ENCODE assay signal across 8 cellular contexts in the genomic region with DNA sequence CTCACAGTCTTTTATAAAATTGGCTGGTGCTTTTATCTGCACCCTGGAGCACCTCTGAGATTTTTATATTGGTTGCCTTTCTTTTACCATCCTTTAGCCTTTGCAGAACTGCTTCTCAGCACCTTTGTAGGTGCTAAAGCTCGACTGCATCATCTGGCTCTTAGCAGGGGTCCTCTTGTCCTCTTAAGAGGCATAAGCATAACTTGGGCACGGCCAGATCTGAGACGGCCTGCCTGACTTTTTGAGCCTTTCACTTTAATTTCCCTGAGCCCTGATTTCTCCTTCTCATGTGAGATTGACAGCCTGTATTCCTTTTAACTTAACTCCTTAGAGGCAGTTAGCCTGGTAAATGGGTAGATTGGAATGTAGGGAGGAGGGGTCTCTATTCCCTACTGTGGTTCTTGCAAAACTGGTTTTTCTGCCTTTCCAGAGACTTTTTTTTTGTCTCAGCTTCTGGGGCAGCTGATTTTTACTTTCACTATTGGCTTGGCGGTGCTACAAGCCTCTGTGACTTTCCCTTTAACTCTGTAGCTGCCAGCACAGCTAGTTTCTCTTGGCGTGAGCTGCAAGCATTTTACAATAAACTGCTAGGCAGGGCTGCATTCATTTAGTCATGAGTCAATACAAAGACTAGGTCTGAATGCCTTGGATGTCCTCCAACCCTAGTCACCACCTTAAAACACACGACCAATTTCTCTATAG. TPM values are rescaled to one million over a fixed set of nuclear protein-coding genes. Genes with fewer than 3 reads are reported as not detected.
A peak's percentile ranks its signal among the peaks of the same experiment; 100 is the strongest.
DNase-seq lines count a peak whose midpoint lies in the region; ATAC-seq and TF ChIP-seq lines count a peak whose summit lies in the region.

No MANE protein-coding gene starts in this region.

- H3K4me1 ChIP-seq in GM23338 (ENCODE audit: insufficient read depth) = peaks cover 15% of the 10 kb centered on the region
- no peaks in the 10 kb centered on the region for H3K4me1 ChIP-seq in right cardiac atrium (ENCODE audit: control insufficient read depth, insufficient read depth, low read length)

- peaks cover 2% of the 10 kb centered on the region for H3K9me3 ChIP-seq in right cardiac atrium (ENCODE audit: control insufficient read depth, low read length)

- peaks cover 7% of the 10 kb centered on the region; the same call in 1 of the 2 replicates for H3K36me3 ChIP-seq in GM23338 (ENCODE audit: insufficient read depth)

- H2AFZ ChIP-seq in GM23338 = no peak overlapping the region

- H3K4me2 ChIP-seq in GM23338 = peak overlapping the region; percentile 37

- peaks cover 12% of the 10 kb centered on the region for H3K27me3 Mint-ChIP-seq in GM23338 (ENCODE audit: insufficient read depth, low read depth, poor library complexity)
- peaks cover 6% of the 10 kb centered on the region for H3K27me3 Mint-ChIP-seq in activated T-helper 17 cell treated with anti-CD3 and anti-CD28 coated beads, Interleukin-2, amount 50 U/mL, for 72 hours

- 3% methylated on average over 6 of the region's 6 CpGs for WGBS in right cardiac atrium

- in situ Hi-C loops in GM13977 (cut with MboI; ENCODE audit: low pct_unique_long_range_greater_than_20kb, low sequenced_read_pairs, unreplicated experiment) = no loop called here

- H3K27ac Mint-ChIP-seq in GM23338 = peak overlapping the region; percentile 96
- H3K27ac Mint-ChIP-seq in activated T-helper 17 cell treated with anti-CD3 and anti-CD28 coated beads, Interleukin-2, amount 50 U/mL, for 72 hours = peak overlapping the region; percentile 72

- no peaks in the 10 kb centered on the region for H3K27me3 ChIP-seq in GM23338 (ENCODE audit: insufficient read depth)
- H3K27me3 ChIP-seq in right cardiac atrium (ENCODE audit: control insufficient read depth, insufficient read depth) = no peaks in the 10 kb centered on the region

- H4K20me1 ChIP-seq in GM23338 (replicated peaks; ENCODE audit: insufficient read depth) = no peaks in the 10 kb centered on the region

- H3K9me2 ChIP-seq in GM23338 (ENCODE audit: insufficient read depth) = peaks cover 10% of the 10 kb centered on the region; the same call in 1 of the 2 replicates

- 0 out of 2 replicates have a peak, but pooled peaks cover 5% of the 10 kb centered on the region for H3F3A ChIP-seq in GM23338 (replicated peaks; ENCODE audit: low read depth)

- peak; percentile 94 for ATAC-seq in GM23338
- ATAC-seq in activated T-helper 17 cell treated with anti-CD3 and anti-CD28 coated beads, Interleukin-2, amount 50 U/mL, for 72 hours (replicated peaks) = peak; percentile 68
- ATAC-seq in right cardiac atrium = peak; percentile 82 to 84
- peak; percentile 83 for ATAC-seq in sciatic nerve

- no peaks in the 10 kb centered on the region for H3K79me2 ChIP-seq in GM23338 (replicated peaks; ENCODE audit: insufficient read depth)

- peaks cover 55% of the 10 kb centered on the region for H3K36me3 Mint-ChIP-seq in GM23338 (ENCODE audit: low read depth)
- H3K36me3 Mint-ChIP-seq in activated T-helper 17 cell treated with anti-CD3 and anti-CD28 coated beads, Interleukin-2, amount 50 U/mL, for 72 hours (ENCODE audit: low read depth) = no peaks in the 10 kb centered on the region

- peaks cover 20% of the 10 kb centered on the region for H3K4me1 Mint-ChIP-seq in GM23338
- H3K4me1 Mint-ChIP-seq in activated T-helper 17 cell treated with anti-CD3 and anti-CD28 coated beads, Interleukin-2, amount 50 U/mL, for 72 hours = peaks cover 18% of the 10 kb centered on the region

- H3K27ac ChIP-seq in GM23338 (ENCODE audit: low read depth) (peak overlapping the region; percentile 63; the same call in 1 of the 2 replicates), right cardiac atrium (ENCODE audit: low read length) (no peak overlapping the region)

- intact Hi-C loops in right cardiac atrium (cut with DNase I) (no loop called here), sciatic nerve (cut with DNase I) (no loop called here)

- peaks cover 68% of the 10 kb centered on the region for H3K9me3 Mint-ChIP-seq in GM23338
- H3K9me3 Mint-ChIP-seq in activated T-helper 17 cell treated with anti-CD3 and anti-CD28 coated beads, Interleukin-2, amount 50 U/mL, for 72 hours = peaks cover 9% of the 10 kb centered on the region

- peak; percentile 5 for DNase-seq in GM13977 (ENCODE audit: low spot score)
- peak; percentile 94 for DNase-seq in GM23338 (ENCODE audit: low spot score)
- DNase-seq in M059J (ENCODE audit: low read depth) = peak; percentile 58
- DNase-seq in right cardiac atrium = peak in 2 of 3 donors; percentile 14 to 45
- no peak for DNase-seq in sciatic nerve (ENCODE audit: low spot score)
- DNase-seq in stimulated activated CD8-positive, alpha-beta memory T cell treated with anti-CD3 and anti-CD28 coated beads, Interleukin-4, amount 100 ng/mL, for 48 hours = no peak
- DNase-seq in mesenteric fat pad (ENCODE audit: low spot score) = no peak

- no peak for TF ChIP-seq CTCF in GM13977 (IDR thresholded peaks at IDR 0.05; ENCODE audit: extremely low read depth, insufficient read depth, missing control alignments)
- TF ChIP-seq CTCF in GM23338 (conservative IDR thresholded peaks at IDR 0.05; ENCODE audit: low read depth in 2 of 2) = no peak

- peak overlapping the region; percentile 58 for H3K4me3 Mint-ChIP-seq in GM23338
- H3K4me3 Mint-ChIP-seq in activated T-helper 17 cell treated with anti-CD3 and anti-CD28 coated beads, Interleukin-2, amount 50 U/mL, for 72 hours = peak overlapping the region; percentile 78

- H3K4me3 ChIP-seq in GM23338 (peak overlapping the region; percentile 27), right cardiac atrium (ENCODE audit: low read length) (peak overlapping the region; percentile 68)

TF ChIP-seq in GM23338, 12 proteins besides CTCF, POLR2A, EP300 and RAD21:
- TF ChIP-seq EZH2 (IDR thresholded peaks at IDR 0.05; ENCODE audit: low read depth, unreplicated experiment) (no peak), CREB1 (CRISPR knock-in tag; IDR thresholded peaks at IDR 0.05; ENCODE audit: low read depth) (peak; percentile 24; the same call in 1 of the 2 replicates)
TF ChIP-seq in GM23338: peak in this region for 1.

RNA-seq across cellular contexts. Expression of a gene that starts 24.0 kb away (rescaled TPM):
- not detected in 2 replicates for total RNA-seq in GM23338 (2014; rRNA removed; shearing (Covaris generic))
- not detected in 2 replicates for polyA plus RNA-seq in GM23338 (2016; fragmentation: Nextera tagmentation; extraction: Ambion mirVana)
- total RNA-seq in M059J (2014; rRNA removed; shearing (Covaris generic)) = not detected in 2 replicates
- total RNA-seq in activated T-helper 17 cell treated with anti-CD3 and anti-CD28 coated beads, Interleukin-2, amount 50 U/mL, for 72 hours = not detected
- not detected for total RNA-seq in right cardiac atrium
- not detected for polyA plus RNA-seq in right cardiac atrium
- not detected for total RNA-seq in sciatic nerve
- total RNA-seq in mesenteric fat pad = not detected

Comparison
In these comparisons a context has a peak if more than half of its experiments do, and no peak if none do; other contexts are left out.
1. DNase-seq: peak in GM13977 (single experiment), GM23338 (single experiment), M059J (single experiment) and right cardiac atrium (2 of 3); none in sciatic nerve (single experiment), stimulated activated CD8-positive, alpha-beta memory T cell treated with anti-CD3 and anti-CD28 coated beads, Interleukin-4, amount 100 ng/mL, for 48 hours (single experiment) and mesenteric fat pad (single experiment).
2. Peak in every context shown above with its lines, with median percentiles within 50 percentile points of each other: ATAC-seq.